Comparison of ENCODE assay signal across 11 cellular contexts in the genomic region with DNA sequence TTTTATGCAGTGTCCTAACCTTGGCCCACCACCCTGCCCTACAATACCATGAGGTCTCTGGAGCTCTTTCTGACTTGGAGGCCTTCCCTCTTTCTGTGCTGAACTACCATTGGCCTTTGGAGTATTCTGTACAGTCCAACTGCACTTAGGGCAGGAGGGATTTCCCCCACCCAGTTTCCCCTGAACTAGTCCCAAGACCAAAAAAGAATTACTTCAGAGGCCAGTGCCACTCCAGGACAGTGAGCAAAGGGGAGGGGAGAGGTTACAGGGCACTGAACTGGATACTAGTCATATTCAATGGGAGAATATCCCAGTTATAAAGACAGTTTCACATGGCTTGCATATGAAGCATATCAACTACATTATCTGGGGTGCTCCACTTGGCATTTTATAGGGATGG. TPM values are rescaled to one million over a fixed set of nuclear protein-coding genes. Genes with fewer than 3 reads are reported as not detected.
"Had no signal": no experiment of that assay in that cellular context is flagged by ENCODE, and none has a peak within 500 bp of the region (broad histone marks: within the 10 kb centered on the region; RNA-seq: fewer than 3 reads in every experiment).

No MANE protein-coding gene starts in this region.

- H3K9me3 ChIP-seq: HAP-1 had no signal

- H3K36me3 ChIP-seq: HAP-1 had no signal

- H3K4me3 ChIP-seq: GM23248, GM23338, HAP-1 had no signal

- DNase-seq: GM23248, GOT3, H7, H9, HCEC 1CT, HFFc6 had no signal

- ATAC-seq: GM23338, HCT116 had no signal

- H3K27ac ChIP-seq: GM23248 had no signal

RNA-seq across cellular contexts. Expression of gene SLCO1A2, which starts 6.1 kb away (rescaled TPM):
- total RNA-seq: GM23248, H4, HFFc6 had no signal

RNA-seq across cellular contexts. Expression of gene IAPP, which starts 44.1 kb away (rescaled TPM):
- total RNA-seq: GM23248, GM23338, H1, H4, H7, H9, HFFc6 had no signal
